In the genomic region with DNA sequence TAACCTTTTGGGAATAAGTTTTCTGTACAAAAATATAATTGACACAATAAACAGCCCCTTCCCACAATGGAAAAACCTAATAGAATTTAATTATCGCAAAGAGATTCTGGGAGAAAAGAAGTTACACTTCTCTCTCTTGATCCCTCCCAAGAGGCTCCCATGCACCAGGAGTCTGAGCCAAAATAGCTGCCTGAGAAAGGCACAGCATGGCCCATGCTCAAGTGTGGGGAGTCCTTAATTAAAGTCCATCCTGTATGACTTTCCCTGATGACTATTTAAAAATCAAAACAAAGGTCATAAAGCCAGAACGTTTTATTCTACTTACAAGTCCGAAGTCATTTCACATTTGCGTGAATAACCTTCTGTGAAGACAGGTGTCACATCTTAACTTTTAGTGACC, we compare ENCODE assay signal across 17 cellular contexts.
"Had no signal": no experiment of that assay in that cellular context is flagged by ENCODE, and none has a peak within 500 bp of the region (broad histone marks: within the 10 kb centered on the region; RNA-seq: fewer than 3 reads in every experiment).

No MANE protein-coding gene starts in this region.

- H3K27ac ChIP-seq: colonic mucosa, coronary artery, epithelial cell of prostate, esophagus muscularis mucosa, esophagus squamous epithelium, foreskin keratinocyte, gastrocnemius medialis, gastroesophageal sphincter, heart left ventricle, heart right ventricle had no signal

- H3K9me3 ChIP-seq: colonic mucosa, esophagus muscularis mucosa, esophagus squamous epithelium, gastrocnemius medialis, gastroesophageal sphincter, heart left ventricle, heart right ventricle had no signal

- H3K27me3 ChIP-seq: colonic mucosa, dorsolateral prefrontal cortex, esophagus squamous epithelium, foreskin keratinocyte, gastrocnemius medialis, gastroesophageal sphincter, heart left ventricle, heart right ventricle had no signal

- H3K36me3 ChIP-seq: colonic mucosa, esophagus muscularis mucosa, esophagus squamous epithelium, gastrocnemius medialis, gastroesophageal sphincter, heart left ventricle, heart right ventricle had no signal

- H3K4me3 ChIP-seq: colonic mucosa, coronary artery, dorsolateral prefrontal cortex, esophagus muscularis mucosa, esophagus squamous epithelium, gastrocnemius medialis, gastroesophageal sphincter, heart left ventricle, heart right ventricle had no signal

- H3K4me1 ChIP-seq: colonic mucosa, esophagus squamous epithelium, foreskin keratinocyte, gastrocnemius medialis had no signal

- ATAC-seq: effector memory CD8-positive, alpha-beta T cell; esophagus mucosa; gastroesophageal sphincter had no signal

- DNase-seq: cortex of kidney; effector CD4-positive, alpha-beta T cell; effector CD8-positive, alpha-beta T cell; effector memory CD4-positive, alpha-beta T cell; effector memory CD8-positive, alpha-beta T cell; esophagus squamous epithelium; heart left ventricle had no signal
